ENCODE assay signal across 8 cellular contexts in the genomic region with DNA sequence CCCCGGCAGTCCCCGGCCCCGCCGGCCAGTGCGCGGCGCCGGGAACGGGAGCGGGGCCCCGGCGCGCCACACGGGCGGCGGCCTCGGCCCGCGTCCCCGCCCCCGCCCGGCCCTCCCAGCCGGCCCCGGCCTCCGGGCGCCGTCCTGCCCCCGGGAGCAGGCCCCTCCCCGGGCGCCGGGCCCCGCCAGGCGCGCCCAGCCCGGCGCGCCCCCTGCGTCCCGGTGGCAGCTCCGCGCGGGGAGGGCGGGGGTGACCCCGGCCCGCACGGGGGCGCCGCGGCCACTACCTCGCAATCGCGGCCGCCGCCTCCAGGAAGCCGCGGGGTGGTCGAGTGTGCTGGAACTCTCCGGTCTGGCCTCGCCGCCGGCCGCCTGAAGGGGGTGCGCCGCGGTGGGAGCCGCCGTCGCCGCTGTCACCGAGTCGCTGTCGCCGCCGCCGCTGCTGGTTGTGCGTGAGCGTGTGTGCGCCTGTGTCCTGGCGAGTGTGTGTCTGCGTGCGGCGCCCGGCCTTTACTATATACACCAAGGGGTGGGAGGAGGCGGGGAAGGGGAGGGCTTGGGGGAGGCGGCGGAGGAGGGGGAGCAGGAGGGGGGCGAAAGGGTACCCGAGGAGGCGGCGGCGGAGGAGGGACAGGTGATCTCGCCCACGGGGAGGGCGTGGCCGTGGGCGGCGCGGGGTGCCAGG. TPM values are rescaled to one million over a fixed set of nuclear protein-coding genes. Genes with fewer than 3 reads are reported as not detected.
DNase-seq lines count a peak whose midpoint lies in the region; ATAC-seq lines count a peak whose summit lies in the region.

RAI2 (minus strand) TSS at position 488 of the 685 bp plus-strand sequence. CDS start 59,288 bp downstream, outside the sequence.

- peaks cover 32% of the 10 kb centered on the region for H3K27me3 Mint-ChIP-seq in activated T-cell treated with anti-CD3 and anti-CD28 coated beads, Interleukin-2, amount 50 U/mL, for 4 hours (ENCODE audit: low read depth)

- peaks cover 4% of the 10 kb centered on the region for H3K4me1 Mint-ChIP-seq in activated T-cell treated with anti-CD3 and anti-CD28 coated beads, Interleukin-2, amount 50 U/mL, for 4 hours (ENCODE audit: low read depth)

- intact Hi-C loops in Right ventricle myocardium superior (cut with DNase I) (loop anchor here (10.0 kb wide), 1 partner anchor 46 kb away; no protein-coding TSS in a partner anchor), posterior cingulate gyrus (cut with DNase I) (no loop called here)

- H3K9me3 Mint-ChIP-seq in activated T-cell treated with anti-CD3 and anti-CD28 coated beads, Interleukin-2, amount 50 U/mL, for 4 hours, result no peaks in the 10 kb centered on the region

- peak; percentile 47 to 52 for ATAC-seq in activated T-cell treated with anti-CD3 and anti-CD28 coated beads, Interleukin-2, amount 50 U/mL, for 4 hours
- peak; percentile 68 for ATAC-seq in Right ventricle myocardium superior (ENCODE audit: poor library complexity)

- peak; percentile 62 for DNase-seq in activated effector memory CD4-positive, alpha-beta T cell treated with anti-CD3 and anti-CD28 coated beads, Interleukin-2, amount 50 U/mL, for 16 hours
- no peak for DNase-seq in activated effector memory CD4-positive, alpha-beta T cell treated with Interleukin-2 at 50 U/mL for 16 hours
- peak; percentile 47 for DNase-seq in activated T-cell treated with anti-CD3 and anti-CD28 coated beads, Interleukin-2, amount 50 U/mL, for 4 hours
- DNase-seq in Right ventricle myocardium superior (peak; percentile 56), posterior cingulate gyrus (peak in 6 of 10 donors; percentile 15 to 90 (median 48)), NCI-H2029 treated with DMSO at 0.1 percent for 48 hours (lab: John Stamatoyannopoulos, UW) (no peak), OCI-M1 (lab: John Stamatoyannopoulos, UW) (no peak), germinal center (ENCODE audit: low spot score) (no peak)

- H3K36me3 Mint-ChIP-seq in activated T-cell treated with anti-CD3 and anti-CD28 coated beads, Interleukin-2, amount 50 U/mL, for 4 hours (ENCODE audit: insufficient read depth), result no peaks in the 10 kb centered on the region

- peak within 1 kb of the TSS; percentile 79 for H3K4me3 Mint-ChIP-seq in activated T-cell treated with anti-CD3 and anti-CD28 coated beads, Interleukin-2, amount 50 U/mL, for 4 hours

RNA-seq across cellular contexts. Expression of gene RAI2, which starts in this region (rescaled TPM):
- 1 to 10 TPM in 1 of 3 donors, under 1 TPM in 2; 0.41 to 1.1 (median 0.83) TPM for total RNA-seq in activated T-cell treated with anti-CD3 and anti-CD28 coated beads, Interleukin-2, amount 50 U/mL, for 4 hours
- 18.1 TPM for total RNA-seq in Right ventricle myocardium superior

Comparison
In these comparisons a context has a peak if more than half of its experiments do, and no peak if none do; other contexts are left out.
1. DNase-seq: peak in activated effector memory CD4-positive, alpha-beta T cell treated with anti-CD3 and anti-CD28 coated beads, Interleukin-2, amount 50 U/mL, for 16 hours (single experiment), activated T-cell treated with anti-CD3 and anti-CD28 coated beads, Interleukin-2, amount 50 U/mL, for 4 hours (single experiment), Right ventricle myocardium superior (single experiment) and posterior cingulate gyrus (6 of 10); none in activated effector memory CD4-positive, alpha-beta T cell treated with Interleukin-2 at 50 U/mL for 16 hours (single experiment), NCI-H2029 treated with DMSO at 0.1 percent for 48 hours (single experiment), OCI-M1 (single experiment) and germinal center (single experiment).